8 cellular contexts compared by ENCODE assay signal in genomic region chr19:12439686-12440411, GRCh38. TPM values are rescaled to one million over a fixed set of nuclear protein-coding genes. Genes with fewer than 3 reads are reported as not detected.
DNase-seq lines count a peak whose midpoint lies in the region; ATAC-seq, FAIRE-seq and TF ChIP-seq lines count a peak whose summit lies in the region.
"Not testable (repeated sequence)": the region's sequence is repeated elsewhere in the genome, so short reads cannot be mapped to it uniquely, and the experiment has no call there.

No MANE protein-coding gene starts in this region.

- H3K9me3 Mint-ChIP-seq in central memory CD8-positive, alpha-beta T cell = not testable (repeated sequence)

- not testable (repeated sequence) for H3K4me1 ChIP-seq in transverse colon

- 1% methylated on average over 18 of the region's 23 CpGs; no CpG with 5 or more reads in 1 of the 2 donors for WGBS in transverse colon (ENCODE audit: low coverage in 1 of 2), 2 donors

- not testable (repeated sequence) for H3K9me3 ChIP-seq in transverse colon

- not testable (repeated sequence) for H3K27me3 ChIP-seq in transverse colon

- not testable (repeated sequence) for TF ChIP-seq EP300 in transverse colon (IDR thresholded peaks at IDR 0.05; ENCODE audit: low read depth)

- H3K36me3 ChIP-seq in transverse colon = not testable (repeated sequence)

- not testable (repeated sequence) for TF ChIP-seq POLR2A in GM12891 (IDR thresholded peaks at IDR 0.05; ENCODE audit: low read depth, low read length); transverse colon (IDR thresholded peaks at IDR 0.05)

- H3K4me3 Mint-ChIP-seq in central memory CD8-positive, alpha-beta T cell = peak overlapping the region; percentile 99

- H3K36me3 Mint-ChIP-seq in central memory CD8-positive, alpha-beta T cell (ENCODE audit: insufficient read depth) = not testable (repeated sequence)

- intact Hi-C loops in transverse colon (cut with DNase I; ENCODE audit: low total_unique reads) = not testable (repeated sequence)

- FAIRE-seq in GM12891 (lab: Jason Lieb, UNC) = peak; percentile 71

- H3K27me3 Mint-ChIP-seq in central memory CD8-positive, alpha-beta T cell = not testable (repeated sequence)

- not testable (repeated sequence) for DNase-seq in GM12891 (ENCODE audit: insufficient read length, low spot score); central memory CD8-positive, alpha-beta T cell (ENCODE audit: low spot score in 2 of 2)
- DNase-seq in NCI-H69 (lab: John Stamatoyannopoulos, UW) = peak; percentile 44
- peak; percentile 62 to 67 for DNase-seq in activated CD4-positive, alpha-beta T cell treated with anti-CD3 and anti-CD28 coated beads, Interleukin-2, amount 50 U/mL, for 48 hours
- peak; percentile 11 for DNase-seq in iris pigment epithelial cell (ENCODE audit: low read depth)
- DNase-seq in retinal pigment epithelial cell (ENCODE audit: low read depth) = peak; percentile 1
- peak; percentile 46 for DNase-seq in transverse colon

- H3K27ac Mint-ChIP-seq in central memory CD8-positive, alpha-beta T cell (ENCODE audit: low read depth) = peak overlapping the region; percentile 94

- in situ Hi-C loops in transverse colon (cut with MboI; ENCODE audit: low pct_ligation_motif_present in 1 of 4, low pct_unique_long_range_greater_than_20kb in 1 of 4, low sequenced_read_pairs in 3 of 4) = loop anchor here in 1 of 4 donors (5.0 kb wide), 1 partner anchor 43 kb away; no protein-coding TSS in a partner anchor

- peak; percentile 19 for ATAC-seq in HG03060 (IDR thresholded peaks at IDR 0.05; ENCODE audit: low read depth, unreplicated experiment)
- peak; percentile 17 for ATAC-seq in central memory CD8-positive, alpha-beta T cell (replicated peaks; ENCODE audit: extremely low read depth, poor library complexity, severe bottlenecking)

- H3K4me1 Mint-ChIP-seq in central memory CD8-positive, alpha-beta T cell = peaks cover 10% of the 10 kb centered on the region

- peak overlapping the region; percentile 92 to 96 (median 94) for H3K27ac ChIP-seq in transverse colon

- H3K4me3 ChIP-seq in retinal pigment epithelial cell (ENCODE audit: low read length) (peak overlapping the region; percentile 75), transverse colon (peak overlapping the region; percentile 51 to 95 (median 78))

- TF ChIP-seq CTCF in retinal pigment epithelial cell (conservative IDR thresholded peaks at IDR 0.05; ENCODE audit: low read depth, low read length); transverse colon (IDR thresholded peaks at IDR 0.05): not testable (repeated sequence)

RNA-seq across cellular contexts. Expression of gene ZNF443, which starts 1.0 kb away (rescaled TPM):
- 0.87 TPM for polyA plus RNA-seq in GM12891 (2012; ENCODE audit: low read depth, missing spikeins)
- 1 to 10 TPM; 1.8 to 8.1 (median 7.0) TPM for total RNA-seq in transverse colon

RNA-seq across cellular contexts. Expression of gene ZNF799, which starts 38.8 kb away (rescaled TPM):
- 1.4 TPM for polyA plus RNA-seq in GM12891 (2012; ENCODE audit: low read depth, missing spikeins)
- 1 to 10 TPM; 5.4 to 9.4 (median 7.9) TPM for total RNA-seq in transverse colon

RNA-seq across cellular contexts. Expression of gene ZNF709, which starts 44.8 kb away (rescaled TPM):
- 0.47 TPM for polyA plus RNA-seq in GM12891 (2012; ENCODE audit: low read depth, missing spikeins)
- total RNA-seq in transverse colon = 1 to 10 TPM; 1.1 to 4.1 (median 2.2) TPM
